ENCODE assay signal across 11 cellular contexts in the genomic region with DNA sequence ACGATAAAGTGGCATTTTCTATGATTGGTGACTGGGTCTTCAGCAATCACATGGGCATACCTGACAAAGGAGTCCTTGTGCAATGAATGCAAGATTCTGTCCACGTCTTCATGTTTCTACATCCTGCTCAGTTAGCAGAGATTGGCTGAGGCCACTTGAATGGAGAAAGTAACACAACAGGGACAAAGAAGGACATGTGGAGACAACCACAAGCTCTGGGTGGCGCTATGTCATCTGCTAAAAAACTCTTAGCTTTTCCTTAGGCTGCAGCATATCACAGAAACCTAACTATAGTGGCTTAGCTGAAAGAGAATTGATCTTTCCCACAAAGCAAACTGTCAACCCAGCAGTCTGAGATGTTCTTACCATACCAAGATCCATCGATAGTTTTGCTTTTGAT.
DNase-seq lines count a peak whose midpoint lies in the region; ATAC-seq and TF ChIP-seq lines count a peak whose summit lies in the region.
"Had no signal": no experiment of that assay in that cellular context is flagged by ENCODE, and none has a peak within 500 bp of the region (broad histone marks: within the 10 kb centered on the region; RNA-seq: fewer than 3 reads in every experiment).

No MANE protein-coding gene starts in this region.

- DNase-seq in NCI-H2196 (lab: John Stamatoyannopoulos, UW; ENCODE audit: unreplicated experiment) (peak; percentile 3), NCI-H2196 treated with DMSO at 0.1 percent for 48 hours (lab: John Stamatoyannopoulos, UW; ENCODE audit: unreplicated experiment) (no peak), NCI-H774 (lab: John Stamatoyannopoulos, UW) (peak; percentile 45), endodermal cell (peak; percentile 87), renal cortical epithelial cell (ENCODE audit: low read depth) (peak; percentile 36), upper lobe of left lung (no peak), aorta (no peak), gastrocnemius medialis (no peak)
- DNase-seq: activated T-cell treated with anti-CD3 and anti-CD28 coated beads, Interleukin-2, amount 50 U/mL, for 24 hours had no signal

- intact Hi-C loops in aorta (cut with DNase I) (no loop called here), gastrocnemius medialis (cut with DNase I; ENCODE audit: low total_unique reads) (no loop called here)

- H3K9ac ChIP-seq in endodermal cell (ENCODE audit: extremely low read depth, low read length, poor library complexity, severe bottlenecking), result no peak overlapping the region
- H3K9ac ChIP-seq: parathyroid adenoma had no signal

- H3K4me1 ChIP-seq in endodermal cell (ENCODE audit: control insufficient read depth, insufficient read depth, low read length) (no peaks in the 10 kb centered on the region), upper lobe of left lung (no peaks in the 10 kb centered on the region), aorta (ENCODE audit: control insufficient read depth in 1 of 2, insufficient read depth in 2 of 2, low read length in 2 of 2) (no peaks in the 10 kb centered on the region), gastrocnemius medialis (no peaks in the 10 kb centered on the region)
- H3K4me1 ChIP-seq: parathyroid adenoma had no signal

- TF ChIP-seq EP300 in upper lobe of left lung (IDR thresholded peaks at IDR 0.05), result no peak

- no peaks in the 10 kb centered on the region for H3K36me3 Mint-ChIP-seq in endodermal cell (ENCODE audit: low read depth)

- H3K9me3 ChIP-seq in endodermal cell (ENCODE audit: control insufficient read depth, low read length), result peaks cover 54% of the 10 kb centered on the region
- no peaks in the 10 kb centered on the region for H3K9me3 ChIP-seq in upper lobe of left lung
- no peaks in the 10 kb centered on the region for H3K9me3 ChIP-seq in aorta (ENCODE audit: control insufficient read depth, low read length)
- no peaks in the 10 kb centered on the region for H3K9me3 ChIP-seq in gastrocnemius medialis

- H3K4me1 Mint-ChIP-seq in endodermal cell, result no peaks in the 10 kb centered on the region

- H3K4me3 Mint-ChIP-seq in endodermal cell, result no peak overlapping the region
- H3K4me3 Mint-ChIP-seq: activated T-cell treated with anti-CD3 and anti-CD28 coated beads, Interleukin-2, amount 50 U/mL, for 24 hours; stimulated activated naive CD8-positive, alpha-beta T cell treated with anti-CD3 and anti-CD28 coated beads, Interleukin-15, Interleukin-2, amounts not matched to agents 100 ng/mL and 50 ng/mL, for 24 hours had no signal

- TF ChIP-seq POLR2A in upper lobe of left lung (IDR thresholded peaks at IDR 0.05) (no peak), gastrocnemius medialis (IDR thresholded peaks at IDR 0.05) (no peak)

- TF ChIP-seq CTCF in endodermal cell (conservative IDR thresholded peaks at IDR 0.05) (peak; percentile 84), upper lobe of left lung (IDR thresholded peaks at IDR 0.05) (no peak), gastrocnemius medialis (IDR thresholded peaks at IDR 0.05 in 4 of 5, conservative IDR thresholded peaks at IDR 0.05 in 1 of 5) (no peak)

- WGBS in endodermal cell (ENCODE audit: insufficient coverage in 1 of 2, insufficient read length in 1 of 2), 2 experiments, result 39 to 54% methylated on average over 3 to 4 of the region's 4 CpGs
- WGBS in upper lobe of left lung, 2 donors, result 45 to 55% methylated on average over 4 of the region's 4 CpGs
- WGBS in aorta, 2 donors, result 40 to 41% methylated on average over 4 of the region's 4 CpGs

- no peak overlapping the region for H3K27ac ChIP-seq in endodermal cell (ENCODE audit: low read depth, low read length)
- no peak overlapping the region for H3K27ac ChIP-seq in upper lobe of left lung
- no peak overlapping the region for H3K27ac ChIP-seq in aorta (ENCODE audit: low read depth in 1 of 2, low read length in 2 of 2)
- no peak overlapping the region for H3K27ac ChIP-seq in gastrocnemius medialis
- H3K27ac ChIP-seq: parathyroid adenoma had no signal

- no peak for ATAC-seq in upper lobe of left lung (ENCODE audit: low FRiP score in 2 of 2)
- no peak for ATAC-seq in aorta (ENCODE audit: low FRiP score)
- ATAC-seq in gastrocnemius medialis, result no peak

- H3K9me3 Mint-ChIP-seq in endodermal cell, result no peaks in the 10 kb centered on the region

- no peaks in the 10 kb centered on the region for H3K27me3 Mint-ChIP-seq in endodermal cell (ENCODE audit: insufficient read depth)
- H3K27me3 Mint-ChIP-seq: activated T-cell treated with anti-CD3 and anti-CD28 coated beads, Interleukin-2, amount 50 U/mL, for 24 hours; stimulated activated naive CD8-positive, alpha-beta T cell treated with anti-CD3 and anti-CD28 coated beads, Interleukin-15, Interleukin-2, amounts not matched to agents 100 ng/mL and 50 ng/mL, for 24 hours had no signal

- no peak overlapping the region for H3K27ac Mint-ChIP-seq in endodermal cell
- H3K27ac Mint-ChIP-seq: activated T-cell treated with anti-CD3 and anti-CD28 coated beads, Interleukin-2, amount 50 U/mL, for 24 hours; stimulated activated naive CD8-positive, alpha-beta T cell treated with anti-CD3 and anti-CD28 coated beads, Interleukin-15, Interleukin-2, amounts not matched to agents 100 ng/mL and 50 ng/mL, for 24 hours had no signal

- H3K27me3 ChIP-seq in endodermal cell (ENCODE audit: control insufficient read depth, insufficient read depth, low read length, poor library complexity, severe bottlenecking), result no peaks in the 10 kb centered on the region
- no peaks in the 10 kb centered on the region for H3K27me3 ChIP-seq in upper lobe of left lung
- no peaks in the 10 kb centered on the region for H3K27me3 ChIP-seq in aorta (ENCODE audit: control insufficient read depth in 1 of 2, insufficient read depth in 2 of 2, low read length in 1 of 2)
- no peaks in the 10 kb centered on the region for H3K27me3 ChIP-seq in gastrocnemius medialis

- in situ Hi-C loops in gastrocnemius medialis (cut with MboI; ENCODE audit: low sequenced_read_pairs in 4 of 4), result no loop called here

- no peaks in the 10 kb centered on the region for H3K36me3 ChIP-seq in endodermal cell (ENCODE audit: control insufficient read depth, insufficient read depth, low read length)
- H3K36me3 ChIP-seq in upper lobe of left lung, result no peaks in the 10 kb centered on the region
- H3K36me3 ChIP-seq in aorta (ENCODE audit: control insufficient read depth in 1 of 2, insufficient read depth in 2 of 2, low read length in 1 of 2), result no peaks in the 10 kb centered on the region
- H3K36me3 ChIP-seq in gastrocnemius medialis, result no peaks in the 10 kb centered on the region

- no peak overlapping the region for H3K4me3 ChIP-seq in endodermal cell (ENCODE audit: low read length)
- no peak overlapping the region for H3K4me3 ChIP-seq in upper lobe of left lung
- H3K4me3 ChIP-seq in aorta (ENCODE audit: low read length in 2 of 2), result no peak overlapping the region
- no peak overlapping the region for H3K4me3 ChIP-seq in gastrocnemius medialis

Comparison
In these comparisons a context has a peak if more than half of its experiments do, and no peak if none do; other contexts are left out.
1. DNase-seq: peak in NCI-H2196 (single experiment), NCI-H774 (single experiment), endodermal cell (single experiment) and renal cortical epithelial cell (single experiment); none in NCI-H2196 treated with DMSO at 0.1 percent for 48 hours (single experiment), upper lobe of left lung (0 of 2), aorta (0 of 2) and gastrocnemius medialis (0 of 2).